Comparison of ENCODE assay signal across 8 cellular contexts in the genomic region with DNA sequence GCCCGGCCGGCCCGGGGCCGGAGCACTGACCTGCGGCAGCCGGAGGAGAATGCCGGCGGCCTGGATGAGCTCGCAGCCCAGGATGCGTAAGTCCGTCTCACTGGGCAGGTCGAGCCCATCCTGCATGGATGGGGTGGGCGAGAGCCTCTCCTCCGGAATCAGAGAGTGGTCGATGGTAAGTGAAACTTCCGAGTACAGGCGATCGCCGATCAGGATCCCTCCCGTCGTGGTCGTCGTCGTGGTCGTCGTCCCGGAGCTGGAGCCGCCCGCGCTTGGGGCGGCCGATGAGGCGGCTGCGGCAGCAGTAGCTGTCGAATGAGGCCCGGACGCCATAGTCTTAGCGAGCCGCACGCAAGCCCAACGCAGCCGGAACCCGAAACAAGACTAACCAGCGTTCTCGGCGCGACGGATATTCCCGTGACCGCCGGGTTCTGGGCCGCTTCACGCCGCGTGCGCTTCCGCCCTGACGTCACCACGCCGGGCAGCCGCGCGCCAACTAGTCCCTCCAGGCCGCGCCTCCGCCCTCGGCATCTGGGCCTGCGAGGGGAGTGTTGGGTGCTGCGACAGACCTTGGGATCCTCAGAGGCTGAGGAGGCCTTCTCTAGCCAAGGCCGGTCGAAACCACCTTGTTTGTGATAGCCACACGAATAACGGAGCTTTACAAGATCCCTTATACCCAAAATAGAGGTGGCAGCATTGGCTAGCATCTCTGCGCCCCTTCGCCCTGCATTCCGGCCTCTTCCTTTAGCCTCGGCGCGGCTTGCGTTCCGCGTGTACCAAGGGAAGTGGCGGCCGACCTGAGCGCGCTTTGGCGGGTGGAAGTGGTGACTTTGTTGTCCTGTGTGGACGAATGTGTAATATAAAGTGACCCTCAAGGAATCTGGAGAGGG. TPM values are rescaled to one million over a fixed set of nuclear protein-coding genes. Genes with fewer than 3 reads are reported as not detected.
DNase-seq lines count a peak whose midpoint lies in the region; ATAC-seq and TF ChIP-seq lines count a peak whose summit lies in the region.

TSS of gene CCNL1 (minus strand) at position 386 of the 890 bp plus-strand sequence. CDS start at position 333, 53 bp downstream.

- H3K36me3 Mint-ChIP-seq in type B pancreatic cell = peaks cover 39% of the 10 kb centered on the region

- H3K27me3 ChIP-seq in heart right ventricle = no peaks in the 10 kb centered on the region

- H3K27me3 Mint-ChIP-seq in type B pancreatic cell = no peaks in the 10 kb centered on the region

- H3K4me3 Mint-ChIP-seq in type B pancreatic cell = peak within 1 kb of the TSS; percentile 98

- no peak for TF ChIP-seq CTCF in heart right ventricle (IDR thresholded peaks at IDR 0.05)
- no peak for TF ChIP-seq CTCF in type B pancreatic cell (conservative IDR thresholded peaks at IDR 0.05)

- H3K27ac Mint-ChIP-seq in type B pancreatic cell = peak within 1 kb of the TSS; percentile 99

- H3K27ac ChIP-seq in heart right ventricle = peak within 1 kb of the TSS; percentile 97 to 100 (median 100)

- DNase-seq in NCI-H1694 (lab: John Stamatoyannopoulos, UW) (peak; percentile 91), amniotic epithelial cell (ENCODE audit: low read depth) (peak; percentile 96), heart right ventricle (peak; percentile 97), posterior cingulate gyrus (peak; percentile 92 to 99 (median 95)), type B pancreatic cell (ENCODE audit: extremely low spot score, unreplicated experiment) (peak; percentile 96)

- peak; percentile 87 for ATAC-seq in GM18498 (IDR thresholded peaks at IDR 0.05; ENCODE audit: unreplicated experiment)
- peak; percentile 82 for ATAC-seq in HG02885 (IDR thresholded peaks at IDR 0.05; ENCODE audit: poor library complexity, unreplicated experiment)
- ATAC-seq in heart right ventricle = peak; percentile 93 to 97 (median 96)

- H3K4me1 Mint-ChIP-seq in type B pancreatic cell (ENCODE audit: unreplicated experiment) = peaks cover 34% of the 10 kb centered on the region

- WGBS in heart right ventricle, 2 donors = 0 to 1% methylated on average over 88 of the region's 88 CpGs

- peaks cover 0 to 41% (median 27%) of the 10 kb centered on the region in 9 donors for H3K36me3 ChIP-seq in heart right ventricle

- no peaks in the 10 kb centered on the region for H3K9me3 ChIP-seq in heart right ventricle

- peak within 1 kb of the TSS; percentile 87 to 100 (median 96) for H3K4me3 ChIP-seq in heart right ventricle

- H3K9me3 Mint-ChIP-seq in type B pancreatic cell = no peaks in the 10 kb centered on the region

- intact Hi-C loops in T-helper 1 cell treated with Interleukin-12 subunit alpha and Interleukin-12 subunit beta and Interleukin-4 antibody, amounts not matched to agents 30 ng/mL and 1 ng/mL, for 36 hours (cut with micrococcal nuclease) = loop anchor here (1.0 to 5.0 kb wide), 13 partner anchors 9 to 1482 kb away; partner anchors contain the start of genes GFM1, SLC33A1, SSR3 and TIPARP
- intact Hi-C loops in heart right ventricle (cut with DNase I) = loop anchor here in 7 of 10 donors (1.0 to 10.0 kb wide), 5 partner anchors 14 to 1485 kb away; partner anchors contain the start of gene GFM1 (in 1 of the 7)
- intact Hi-C loops in posterior cingulate gyrus (cut with DNase I) = loop anchor here (1.0 kb wide), 1 partner anchor 14 kb away; no protein-coding TSS in a partner anchor

- H3K4me1 ChIP-seq in heart right ventricle = peaks cover 9 to 61% (median 51%) of the 10 kb centered on the region in 9 donors

RNA-seq across cellular contexts. Expression of gene CCNL1, which starts in this region (rescaled TPM):
- total RNA-seq in T-helper 1 cell treated with Interleukin-12 subunit alpha and Interleukin-12 subunit beta and Interleukin-4 antibody, amounts not matched to agents 30 ng/mL and 1 ng/mL, for 36 hours = 235 and 245 TPM in 2 replicates
- total RNA-seq in heart right ventricle (10 to 100 TPM; 19.1 to 52.5 (median 24.7) TPM), type B pancreatic cell (ENCODE audit: low replicate concordance) (145 and 233 TPM in 2 replicates)
- 10 to 100 TPM; 23.7 to 77.3 TPM for polyA plus RNA-seq in heart right ventricle

Comparison
In these comparisons a context has a peak if more than half of its experiments do, and no peak if none do; other contexts are left out.
1. Peak in every context shown above with its lines: DNase-seq, ATAC-seq, H3K4me3 ChIP-seq and H3K27ac ChIP-seq.